Comparison of ENCODE assay signal across 1 cellular context in genomic region chr12:80769553-80770140, GRCh38.
TF ChIP-seq lines count a peak whose summit lies in the region.

No MANE protein-coding gene starts in this region.

TF ChIP-seq in GM23338, 12 proteins besides CTCF, POLR2A, EP300 and RAD21 (continued from another document):
- no peak for TF ChIP-seq ZNF462 (CRISPR knock-in tag; IDR thresholded peaks at IDR 0.05)
- TF ChIP-seq ETS1 (IDR thresholded peaks at IDR 0.05), result no peak
- no peak for TF ChIP-seq CREB1 (CRISPR knock-in tag; IDR thresholded peaks at IDR 0.05; ENCODE audit: low read depth)
- no peak for TF ChIP-seq NANOG (IDR thresholded peaks at IDR 0.05; ENCODE audit: borderline replicate concordance)
- no peak for TF ChIP-seq POLR2AphosphoS5 (IDR thresholded peaks at IDR 0.05; ENCODE audit: low read depth)
- no peak for TF ChIP-seq STAT1 (IDR thresholded peaks at IDR 0.05; ENCODE audit: unreplicated experiment)
- TF ChIP-seq ZNF114 (CRISPR knock-in tag; IDR thresholded peaks at IDR 0.05), result no peak
- no peak for TF ChIP-seq EZH2phosphoT487 (IDR thresholded peaks at IDR 0.05; ENCODE audit: unreplicated experiment)
- no peak for TF ChIP-seq REST (IDR thresholded peaks at IDR 0.05; ENCODE audit: unreplicated experiment)
TF ChIP-seq in GM23338: peak in this region for 0.
